In genomic region chr5:130965342-130965741, GRCh38 we compare ENCODE assay signal across 22 cellular contexts.
DNase-seq lines count a peak whose midpoint lies in the region; ATAC-seq, FAIRE-seq and TF ChIP-seq lines count a peak whose summit lies in the region.
"Had no signal": no experiment of that assay in that cellular context is flagged by ENCODE, and none has a peak within 500 bp of the region (broad histone marks: within the 10 kb centered on the region; RNA-seq: fewer than 3 reads in every experiment).

No MANE protein-coding gene starts in this region.

- peak; percentile 90 for ATAC-seq in left colon

- TF ChIP-seq CTCF in D721Med (IDR thresholded peaks at IDR 0.05; ENCODE audit: insufficient read depth, missing control alignments) = no peak
- TF ChIP-seq CTCF in OCI-LY3 (IDR thresholded peaks at IDR 0.05; ENCODE audit: low read depth, low read length) = no peak
- no peak for TF ChIP-seq CTCF in uterus (IDR thresholded peaks at IDR 0.05)

- H3K4me2 ChIP-seq in OCI-LY3 (ENCODE audit: low read length) = peak overlapping the region; percentile 54

- H3K4me1 ChIP-seq in OCI-LY3 (ENCODE audit: low read length) (peaks cover 26% of the 10 kb centered on the region), uterus (peaks cover 0 to 5% of the 10 kb centered on the region in 2 donors)
- H3K4me1 ChIP-seq: A549, BE2C had no signal

- no peaks in the 10 kb centered on the region for H3K27me3 ChIP-seq in OCI-LY3 (ENCODE audit: low read depth, low read length)
- no peaks in the 10 kb centered on the region for H3K27me3 ChIP-seq in uterus
- H3K27me3 ChIP-seq: BE2C; BLaER1 treated with 17β-estradiol and CSF1 and Interleukin-3, amounts not matched to agents 10 nM and 100 nM had no signal

- intact Hi-C loops in left colon (cut with DNase I, micrococcal nuclease) = no loop called here
- intact Hi-C loops in uterus (cut with DNase I; ENCODE audit: low total_unique reads) = no loop called here

- no peak for TF ChIP-seq POLR2A in uterus (IDR thresholded peaks at IDR 0.05)

- H3K36me3 ChIP-seq in OCI-LY3 (replicated peaks; ENCODE audit: low read depth, low read length) = no peaks in the 10 kb centered on the region
- no peaks in the 10 kb centered on the region for H3K36me3 ChIP-seq in uterus
- H3K36me3 ChIP-seq: BE2C; BLaER1 treated with 17β-estradiol and CSF1 and Interleukin-3, amounts not matched to agents 10 nM and 100 nM had no signal

- H2AFZ ChIP-seq in OCI-LY3 (ENCODE audit: low read depth, low read length) = no peak overlapping the region
- H2AFZ ChIP-seq: GM23248 had no signal

- H3K9me3 ChIP-seq in OCI-LY3 (ENCODE audit: insufficient read depth, low read length) (no peaks in the 10 kb centered on the region), uterus (no peaks in the 10 kb centered on the region)
- H3K9me3 ChIP-seq: A549, BE2C had no signal

- H4K20me1 ChIP-seq in OCI-LY3 (ENCODE audit: insufficient read depth, low read length) = no peaks in the 10 kb centered on the region
- H4K20me1 ChIP-seq: BLaER1 treated with 17β-estradiol and CSF1 and Interleukin-3, amounts not matched to agents 10 nM and 100 nM had no signal

- no peak overlapping the region for H3K9ac ChIP-seq in OCI-LY3 (ENCODE audit: low read length)
- H3K9ac ChIP-seq: BLaER1 treated with 17β-estradiol and CSF1 and Interleukin-3, amounts not matched to agents 10 nM and 100 nM; GM23248 had no signal

- H3K79me2 ChIP-seq in OCI-LY3 (ENCODE audit: low read length) = no peaks in the 10 kb centered on the region

- peak; percentile 35 for FAIRE-seq in D721Med (lab: Jason Lieb, UNC)
- FAIRE-seq: A549, G401.6, GM12892, H1 had no signal

- DNase-seq in D721Med (ENCODE audit: insufficient read length, low spot score) (no peak), left colon (no peak), uterus (no peak), SHP77 (lab: John Stamatoyannopoulos, UW) (no peak), epidermal melanocyte (ENCODE audit: insufficient read length, low spot score) (no peak)
- no peak for DNase-seq in stimulated activated CD4-positive, alpha-beta T cell treated with anti-CD3 and anti-CD28 coated beads, Interleukin-2, amount 100 ng/mL, for 48 hours
- DNase-seq: 8988T; ACHN; AML-193; BE2C; CD4-positive, alpha-beta T cell; CD8-positive, alpha-beta memory T cell; DND-41; H7; HCEC 1CT had no signal

- no peak overlapping the region for H3K4me3 ChIP-seq in OCI-LY3 (ENCODE audit: low read length)
- no peak overlapping the region for H3K4me3 ChIP-seq in uterus
- H3K4me3 ChIP-seq: A549; BLaER1 treated with 17β-estradiol and CSF1 and Interleukin-3, amounts not matched to agents 10 nM and 100 nM; GM23248 had no signal

- peak overlapping the region; percentile 70 for H3K27ac ChIP-seq in OCI-LY3 (ENCODE audit: low read length)
- H3K27ac ChIP-seq in uterus = peak overlapping the region; percentile 40
- H3K27ac ChIP-seq: A549; BLaER1 treated with 17β-estradiol and CSF1 and Interleukin-3, amounts not matched to agents 10 nM and 100 nM; GM23248 had no signal
